8 cellular contexts compared by ENCODE assay signal in genomic region chr7:50450691-50451051, GRCh38. TPM values are rescaled to one million over a fixed set of nuclear protein-coding genes. Genes with fewer than 3 reads are reported as not detected.
DNase-seq lines count a peak whose midpoint lies in the region; TF ChIP-seq lines count a peak whose summit lies in the region.

No MANE protein-coding gene starts in this region.

- H3K27me3 ChIP-seq in Karpas-422 (ENCODE audit: low read length) (no peaks in the 10 kb centered on the region), right atrium auricular region (no peaks in the 10 kb centered on the region), spleen (replicated peaks in 1 of 7) (no peaks in the 10 kb centered on the region)

- 0 out of 2 replicates have a peak, but pooled peaks cover 8% of the 10 kb centered on the region for H4K20me1 ChIP-seq in Karpas-422 (ENCODE audit: insufficient read depth, low read depth, low read length)

- H3K27ac ChIP-seq in Karpas-422 (ENCODE audit: low read length) (peak overlapping the region; percentile 69), right atrium auricular region (peak overlapping the region; percentile 72 to 83), spleen (peak overlapping the region; percentile 69 to 85 (median 80))

- H3K4me3 Mint-ChIP-seq in activated naive CD4-positive, alpha-beta T cell treated with anti-CD3 and anti-CD28 coated beads for 36 hours = peak overlapping the region; percentile 94

- no peaks in the 10 kb centered on the region for H3K9me2 ChIP-seq in Karpas-422 (replicated peaks; ENCODE audit: insufficient read depth, low read length)

- WGBS in spleen, 5 donors = 19 to 28% (median 22%) methylated on average over 17 to 24 of the region's 24 CpGs

- peak overlapping the region; percentile 98 for H3K4me2 ChIP-seq in Karpas-422 (ENCODE audit: low read depth, low read length, poor library complexity, severe bottlenecking)

- peaks cover 48% of the 10 kb centered on the region for H3K79me2 ChIP-seq in Karpas-422 (ENCODE audit: low read length)

- peaks cover 23% of the 10 kb centered on the region for H3K36me3 ChIP-seq in Karpas-422 (ENCODE audit: insufficient read depth, low read length)
- peaks cover 5% of the 10 kb centered on the region for H3K36me3 ChIP-seq in right atrium auricular region
- peaks cover 0 to 25% (median 15%) of the 10 kb centered on the region in 6 donors for H3K36me3 ChIP-seq in spleen

- H3K4me1 Mint-ChIP-seq in activated naive CD4-positive, alpha-beta T cell treated with anti-CD3 and anti-CD28 coated beads for 36 hours (ENCODE audit: low read depth) = peaks cover 40% of the 10 kb centered on the region

- DNase-seq in NCI-H748 (lab: John Stamatoyannopoulos, UW; ENCODE audit: unreplicated experiment) = peak; percentile 67
- DNase-seq in NCI-H748 treated with DMSO at 0.1 percent for 48 hours (lab: John Stamatoyannopoulos, UW) = no peak
- DNase-seq in Karpas-422 = peak; percentile 73
- peak; percentile 34 for DNase-seq in activated naive CD4-positive, alpha-beta T cell treated with anti-CD3 and anti-CD28 coated beads for 36 hours
- DNase-seq in right atrium auricular region (ENCODE audit: low spot score) = no peak
- DNase-seq in spleen = peak; percentile 89
- no peak for DNase-seq in NCI-H1048 (lab: John Stamatoyannopoulos, UW)
- no peak for DNase-seq in epidermal melanocyte (ENCODE audit: insufficient read length, low spot score)

- peak overlapping the region; percentile 91 for H3K27ac Mint-ChIP-seq in activated naive CD4-positive, alpha-beta T cell treated with anti-CD3 and anti-CD28 coated beads for 36 hours

- TF ChIP-seq POLR2A in spleen (IDR thresholded peaks at IDR 0.05) = no peak

- peak overlapping the region; percentile 93 for H2AFZ ChIP-seq in Karpas-422 (ENCODE audit: low read length)

- H3K27me3 Mint-ChIP-seq in activated naive CD4-positive, alpha-beta T cell treated with anti-CD3 and anti-CD28 coated beads for 36 hours (ENCODE audit: low read depth) = no peaks in the 10 kb centered on the region

- H3K9me3 ChIP-seq in Karpas-422 (ENCODE audit: low read length) = no peaks in the 10 kb centered on the region
- H3K9me3 ChIP-seq in right atrium auricular region = no peaks in the 10 kb centered on the region
- H3K9me3 ChIP-seq in spleen = no peaks in the 10 kb centered on the region

- CTCF ChIA-PET in activated naive CD4-positive, alpha-beta T cell treated with anti-CD3 and anti-CD28 coated beads for 36 hours (lab: Charles Lee) = no interaction called here

- H3K4me1 ChIP-seq in Karpas-422 (ENCODE audit: low read length) = peaks cover 35% of the 10 kb centered on the region
- H3K4me1 ChIP-seq in right atrium auricular region = peaks cover 0 to 14% of the 10 kb centered on the region in 2 donors
- peaks cover 10 to 32% (median 18%) of the 10 kb centered on the region in 6 donors for H3K4me1 ChIP-seq in spleen

- H3K9ac ChIP-seq in Karpas-422 (ENCODE audit: low read length) = peak overlapping the region; percentile 98

- intact Hi-C loops in activated naive CD4-positive, alpha-beta T cell treated with anti-CD3 and anti-CD28 coated beads for 36 hours (cut with micrococcal nuclease) = loop anchor here (1.0 to 5.0 kb wide), 3 partner anchors 253 to 342 kb away; no protein-coding TSS in a partner anchor
- intact Hi-C loops in spleen (cut with DNase I; ENCODE audit: low total_unique reads) = no loop called here

- no peak for TF ChIP-seq CTCF in right atrium auricular region (IDR thresholded peaks at IDR 0.05)
- TF ChIP-seq CTCF in spleen (IDR thresholded peaks at IDR 0.05 in 8 of 11, conservative IDR thresholded peaks at IDR 0.05 in 3 of 11) = no peak

- H3K9me3 Mint-ChIP-seq in activated naive CD4-positive, alpha-beta T cell treated with anti-CD3 and anti-CD28 coated beads for 36 hours = no peaks in the 10 kb centered on the region

- H3K4me3 ChIP-seq in Karpas-422 (ENCODE audit: low read length) (peak overlapping the region; percentile 87), right atrium auricular region (peak overlapping the region; percentile 56 to 83), spleen (peak overlapping the region; percentile 60 to 91 (median 70))

- H3K36me3 Mint-ChIP-seq in activated naive CD4-positive, alpha-beta T cell treated with anti-CD3 and anti-CD28 coated beads for 36 hours (ENCODE audit: low read depth) = peaks cover 20% of the 10 kb centered on the region

RNA-seq across cellular contexts. Expression of gene FIGNL1, which starts 0.5 kb away (rescaled TPM):
- total RNA-seq in Karpas-422 (2014; rRNA removed; shearing (Covaris generic); ENCODE audit: low replicate concordance) = 20.9 and 27.8 TPM in 2 replicates
- total RNA-seq in activated naive CD4-positive, alpha-beta T cell treated with anti-CD3 and anti-CD28 coated beads for 36 hours = 10 to 100 TPM; 43.7 to 44.4 TPM
- total RNA-seq in right atrium auricular region (1 to 10 TPM; 4.7 TPM), spleen (10 to 100 TPM in 5 of 7 donors, 1 to 10 TPM in 2; 8.6 to 22.5 (median 14.4) TPM)
- polyA plus RNA-seq in spleen = 1 to 10 TPM; 5.0 to 9.3 (median 6.4) TPM

Comparison
In these comparisons a context has a peak if more than half of its experiments do, and no peak if none do; other contexts are left out.
1. DNase-seq: peak in NCI-H748 (single experiment), Karpas-422 (single experiment), activated naive CD4-positive, alpha-beta T cell treated with anti-CD3 and anti-CD28 coated beads for 36 hours (single experiment) and spleen (single experiment); none in NCI-H748 treated with DMSO at 0.1 percent for 48 hours (single experiment), right atrium auricular region (single experiment), NCI-H1048 (single experiment) and epidermal melanocyte (single experiment).
2. Peak in every context shown above with its lines, with median percentiles within 50 percentile points of each other: H3K27ac ChIP-seq and H3K4me3 ChIP-seq.